ENCODE assay signal across 19 cellular contexts in the genomic region with DNA sequence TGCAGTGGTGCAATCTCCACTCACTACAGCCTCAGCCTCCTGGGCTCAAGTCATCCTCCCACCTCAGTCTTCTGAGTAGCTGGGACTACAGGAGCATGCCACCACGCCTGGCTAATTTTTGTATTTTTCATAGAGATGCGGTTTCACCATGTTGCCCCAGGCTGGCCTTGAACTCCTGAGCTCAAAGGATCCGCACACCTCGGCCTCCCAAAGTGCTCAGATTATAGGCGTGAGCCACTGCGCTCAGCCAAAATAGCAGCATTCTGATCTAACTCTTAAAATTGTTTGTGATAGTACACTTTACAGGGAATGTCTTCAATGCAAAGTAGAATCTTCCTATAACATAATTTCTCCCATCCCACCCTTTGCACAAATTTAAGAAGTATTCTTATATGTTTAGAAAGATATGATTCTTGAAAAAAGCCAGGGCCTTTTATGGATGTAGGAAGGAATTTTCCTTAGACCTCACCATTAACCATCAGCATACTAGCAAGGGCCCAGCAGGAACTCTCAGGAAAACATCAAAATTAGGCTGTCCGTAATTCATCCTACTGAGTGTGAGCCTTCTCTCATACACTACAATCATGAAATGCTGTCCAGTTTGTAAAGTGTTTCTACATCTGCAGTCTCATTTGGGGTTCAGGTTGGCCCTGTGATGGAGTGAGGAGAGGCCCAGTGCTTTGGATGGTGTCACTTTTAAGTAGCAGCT. TPM values are rescaled to one million over a fixed set of nuclear protein-coding genes. Genes with fewer than 3 reads are reported as not detected.
DNase-seq lines count a peak whose midpoint lies in the region; ATAC-seq, FAIRE-seq and TF ChIP-seq lines count a peak whose summit lies in the region.
"Had no signal": no experiment of that assay in that cellular context is flagged by ENCODE, and none has a peak within 500 bp of the region (broad histone marks: within the 10 kb centered on the region; RNA-seq: fewer than 3 reads in every experiment).

No MANE protein-coding gene starts in this region.

- H3K4me3 ChIP-seq in HepG2 (replicated peaks in 1 of 3; ENCODE audit: insufficient read depth in 1 of 3, low read depth in 2 of 3, low read length in 3 of 3) (no peak overlapping the region), right lobe of liver (no peak overlapping the region), endodermal cell (ENCODE audit: low read length) (no peak overlapping the region), mesenchymal stem cell (ENCODE audit: insufficient read depth in 1 of 2, low read depth in 1 of 2, low read length in 2 of 2) (no peak overlapping the region)
- H3K4me3 ChIP-seq: BLaER1, SK-N-MC had no signal

- CTCF ChIA-PET in HepG2 (lab: Yijun Ruan, JAX; ENCODE audit: low intra/inter-chr PET ratio, low total read pairs), result no interaction called here

- intact Hi-C loops in HepG2 (cut with micrococcal nuclease; ENCODE audit: unreplicated experiment), result no loop called here
- intact Hi-C loops in right lobe of liver (cut with DNase I), result no loop called here

- no peaks in the 10 kb centered on the region for H4K20me1 ChIP-seq in HepG2 (ENCODE audit: insufficient read depth, low read length)

- H3K9ac ChIP-seq in HepG2 (ENCODE audit: insufficient read depth, low read depth, low read length) (no peak overlapping the region), endodermal cell (ENCODE audit: extremely low read depth, low read length, poor library complexity, severe bottlenecking) (no peak overlapping the region), mesenchymal stem cell (ENCODE audit: low read length) (no peak overlapping the region)
- H3K9ac ChIP-seq: BLaER1 had no signal

- no peak overlapping the region for H3K4me3 Mint-ChIP-seq in endodermal cell
- H3K4me3 Mint-ChIP-seq: CD4-positive, alpha-beta T cell had no signal

- peaks cover 2% of the 10 kb centered on the region for H3K79me1 ChIP-seq in mesenchymal stem cell (replicated peaks; ENCODE audit: low read length, poor library complexity, severe bottlenecking)

- no peaks in the 10 kb centered on the region for H3K9me3 ChIP-seq in HepG2 (ENCODE audit: low read length)
- no peaks in the 10 kb centered on the region for H3K9me3 ChIP-seq in right lobe of liver
- H3K9me3 ChIP-seq in endodermal cell (ENCODE audit: control insufficient read depth, low read length), result no peaks in the 10 kb centered on the region
- no peaks in the 10 kb centered on the region for H3K9me3 ChIP-seq in mesenchymal stem cell (ENCODE audit: control insufficient read depth, low read length)
- H3K9me3 ChIP-seq: BLaER1 had no signal

- peak; percentile 18; the same call in 2 of the 3 replicates for ATAC-seq in HepG2
- no peak for ATAC-seq in right lobe of liver
- ATAC-seq in GM19463 (IDR thresholded peaks at IDR 0.05; ENCODE audit: unreplicated experiment), result no peak
- ATAC-seq: HCT116 had no signal

- H3K36me3 Mint-ChIP-seq in endodermal cell (ENCODE audit: low read depth), result no peaks in the 10 kb centered on the region

- no peak overlapping the region for H2BK5ac ChIP-seq in mesenchymal stem cell (ENCODE audit: low read depth, low read length, poor library complexity, severe bottlenecking)

- no peak overlapping the region for H2BK15ac ChIP-seq in mesenchymal stem cell (ENCODE audit: low read depth, poor library complexity, severe bottlenecking)

- no peak for TF ChIP-seq EP300 in HepG2 (IDR thresholded peaks at IDR 0.05; ENCODE audit: low read depth in 2 of 2, low read length in 2 of 2)
- TF ChIP-seq EP300 in HepG2 (CRISPR knock-in tag; IDR thresholded peaks at IDR 0.05; ENCODE audit: borderline replicate concordance), result no peak

- H3K4me1 ChIP-seq in HepG2 (ENCODE audit: insufficient read depth, low read length), result peaks cover 50% of the 10 kb centered on the region
- peaks cover 0 to 11% (median 1%) of the 10 kb centered on the region in 4 donors for H3K4me1 ChIP-seq in right lobe of liver
- no peaks in the 10 kb centered on the region for H3K4me1 ChIP-seq in endodermal cell (ENCODE audit: control insufficient read depth, insufficient read depth, low read length)
- H3K4me1 ChIP-seq in mesenchymal stem cell (ENCODE audit: control insufficient read depth, insufficient read depth, low read depth, low read length), result no peaks in the 10 kb centered on the region

- no peak overlapping the region for H3K14ac ChIP-seq in mesenchymal stem cell (ENCODE audit: low read length in 2 of 2)

- peak; percentile 34 for DNase-seq in HepG2 (ENCODE audit: low spot score)
- no peak for DNase-seq in right lobe of liver
- no peak for DNase-seq in endodermal cell
- DNase-seq in SIG-M5 treated with dmso at 0.1 percent for 504 hours (lab: John Stamatoyannopoulos, UW; ENCODE audit: unreplicated experiment), result no peak
- DNase-seq in mesenchymal stem cell, result no peak
- DNase-seq: ACHN; CD4-positive, alpha-beta T cell; COR-L47; DMS79; Kasumi-1; NCI-H1694 treated with DMSO at 0.1 percent for 48 hours; NCI-H446; Right ventricle myocardium superior; SW 1271 had no signal

- WGBS in HepG2 (ENCODE audit: low lambda C conversion rate), result 47% methylated on average over 7 of the region's 7 CpGs
- WGBS in right lobe of liver (ENCODE audit: insufficient coverage, low coverage, low lambda C conversion rate, missing lambda C conversion rate), result 92% methylated on average over 6 of the region's 7 CpGs
- WGBS in endodermal cell (ENCODE audit: insufficient coverage in 1 of 2, insufficient read length in 1 of 2), 2 experiments, result 91 to 94% methylated on average over 3 to 7 of the region's 7 CpGs
- WGBS in mesenchymal stem cell, result 92% methylated on average over 5 of the region's 7 CpGs

- H3K23ac ChIP-seq in mesenchymal stem cell (ENCODE audit: low read length in 2 of 2), result no peak overlapping the region

- no peak overlapping the region for H2AK5ac ChIP-seq in mesenchymal stem cell (ENCODE audit: low read length, severe bottlenecking)

- TF ChIP-seq POLR2A in HepG2 (IDR thresholded peaks at IDR 0.05; ENCODE audit: insufficient read depth in 1 of 2, low read depth in 2 of 2, low read length in 2 of 2), result no peak
- no peak for TF ChIP-seq POLR2A in right lobe of liver (IDR thresholded peaks at IDR 0.05)

- H3K4ac ChIP-seq in mesenchymal stem cell (ENCODE audit: low read depth in 1 of 2, low read length in 2 of 2), result no peak overlapping the region

- no peaks in the 10 kb centered on the region for H3K79me2 ChIP-seq in HepG2 (ENCODE audit: insufficient read depth, low read length)

- H3K18ac ChIP-seq in mesenchymal stem cell (ENCODE audit: low read depth in 1 of 2, low read length in 2 of 2), result no peak overlapping the region

- no peak overlapping the region for H2BK120ac ChIP-seq in mesenchymal stem cell (ENCODE audit: low read depth, low read length)

- H3K4me1 Mint-ChIP-seq in endodermal cell, result peaks cover 2% of the 10 kb centered on the region

- no peak overlapping the region for H4K91ac ChIP-seq in mesenchymal stem cell (ENCODE audit: low read length)

- H3K4me2 ChIP-seq in HepG2 (ENCODE audit: low read depth, low read length) (no peak overlapping the region), mesenchymal stem cell (ENCODE audit: low read length, poor library complexity, severe bottlenecking) (no peak overlapping the region)
- H3K4me2 ChIP-seq: BLaER1 had no signal

- H3K36me3 ChIP-seq in HepG2 (replicated peaks in 1 of 2; ENCODE audit: control insufficient read depth in 1 of 2, insufficient read depth in 2 of 2, low read length in 2 of 2) (no peaks in the 10 kb centered on the region), right lobe of liver (no peaks in the 10 kb centered on the region), endodermal cell (ENCODE audit: control insufficient read depth, insufficient read depth, low read length) (no peaks in the 10 kb centered on the region), mesenchymal stem cell (ENCODE audit: control insufficient read depth in 1 of 2, insufficient read depth in 2 of 2, low read depth in 1 of 2, low read length in 2 of 2) (no peaks in the 10 kb centered on the region)
- H3K36me3 ChIP-seq: BLaER1 had no signal

- H2AFZ ChIP-seq in HepG2 (ENCODE audit: low read length) (no peak overlapping the region), mesenchymal stem cell (ENCODE audit: low read depth, low read length) (no peak overlapping the region)

- no peak for FAIRE-seq in HepG2 (lab: Jason Lieb, UNC)

- H3K27me3 ChIP-seq in HepG2 (ENCODE audit: control insufficient read depth in 1 of 2, insufficient read depth in 2 of 2, low read length in 2 of 2) (no peaks in the 10 kb centered on the region), right lobe of liver (no peaks in the 10 kb centered on the region), endodermal cell (ENCODE audit: control insufficient read depth, insufficient read depth, low read length, poor library complexity, severe bottlenecking) (no peaks in the 10 kb centered on the region), mesenchymal stem cell (ENCODE audit: control insufficient read depth in 1 of 2, insufficient read depth in 1 of 2, low read length in 2 of 2) (no peaks in the 10 kb centered on the region)
- H3K27me3 ChIP-seq: BLaER1 had no signal

- no peak overlapping the region for H3K27ac Mint-ChIP-seq in endodermal cell
- H3K27ac Mint-ChIP-seq: CD4-positive, alpha-beta T cell had no signal

- H3K9me3 Mint-ChIP-seq in endodermal cell, result no peaks in the 10 kb centered on the region
- H3K9me3 Mint-ChIP-seq: CD4-positive, alpha-beta T cell had no signal

- no peak overlapping the region for H3K27ac ChIP-seq in HepG2 (ENCODE audit: extremely low read length, insufficient read depth, low read length)
- H3K27ac ChIP-seq in right lobe of liver, result no peak overlapping the region
- peak overlapping the region; percentile 12 for H3K27ac ChIP-seq in endodermal cell (ENCODE audit: low read depth, low read length)
- no peak overlapping the region for H3K27ac ChIP-seq in mesenchymal stem cell (ENCODE audit: low read length, poor library complexity, severe bottlenecking)
- H3K27ac ChIP-seq: 22Rv1, BLaER1, SK-N-MC had no signal

- H4K8ac ChIP-seq in mesenchymal stem cell (ENCODE audit: low read length), result no peak overlapping the region

- peak overlapping the region in 1 of 2 experiments; percentile 63 for H2BK12ac ChIP-seq in mesenchymal stem cell (ENCODE audit: low read length in 2 of 2)

- no peak for TF ChIP-seq RAD21 in HepG2 (CRISPR knock-in tag; IDR thresholded peaks at IDR 0.05)

- no peaks in the 10 kb centered on the region for H3K27me3 Mint-ChIP-seq in endodermal cell (ENCODE audit: insufficient read depth)
- H3K27me3 Mint-ChIP-seq: CD4-positive, alpha-beta T cell had no signal

- BruUV-seq in HepG2 (replicated peaks; lab: Mats Ljungman, UMichigan), result no TSS peak

- POLR2A ChIA-PET in HepG2 (lab: Yijun Ruan, JAX), result no interaction called here

- TF ChIP-seq CTCF in HepG2 (CRISPR knock-in tag; IDR thresholded peaks at IDR 0.05), result no peak
- no peak for TF ChIP-seq CTCF in right lobe of liver (IDR thresholded peaks at IDR 0.05)
- no peak for TF ChIP-seq CTCF in endodermal cell (conservative IDR thresholded peaks at IDR 0.05)

- in situ Hi-C loops in HepG2 (cut with HindIII; ENCODE audit: extremely low pct_ligation_motif_present, low pct_unique_long_range_greater_than_20kb), result no loop called here

RNA-seq across cellular contexts. Expression of a gene that starts 37.7 kb away (rescaled TPM):
- 0.18 TPM in 1 of 2 replicates, not detected in the other for total RNA-seq in HepG2 (2016; rRNA removed; fragmentation: Illumina TruSeq; extraction: Trizol)
- not detected in 2 replicates for total RNA-seq in HepG2 (2016; cell fraction: cytosol; rRNA removed; fragmentation: Illumina TruSeq; extraction: Trizol; ENCODE audit: low read depth)
- 0.13 and 0.52 TPM in 2 replicates for total RNA-seq in HepG2 (2016; cell fraction: insoluble cytoplasmic fraction; rRNA removed; fragmentation: Illumina TruSeq; extraction: Trizol)
- total RNA-seq in HepG2 (2016; cell fraction: membrane; rRNA removed; fragmentation: Illumina TruSeq; extraction: Trizol), result 0.09 TPM in 1 of 2 replicates, not detected in the other
- 0.25 and 0.37 TPM in 2 replicates for total RNA-seq in HepG2 (2016; cell fraction: nucleus; rRNA removed; fragmentation: Illumina TruSeq; extraction: Trizol)
- polyA plus RNA-seq in HepG2 (2011; rRNA removed), result 0.69 and 0.86 TPM in 2 replicates
- 0.40 and 0.47 TPM in 2 replicates for polyA plus RNA-seq in HepG2 (2011; cell fraction: cytosol; rRNA removed)
- polyA plus RNA-seq in HepG2 (2011; cell fraction: nucleus; rRNA removed), result 3.0 and 3.7 TPM in 2 replicates
- 0.32 and 0.51 TPM in 2 replicates for polyA plus RNA-seq in HepG2 (2012)
- polyA plus RNA-seq in HepG2 (2016; cell fraction: cytosol; fragmentation: Illumina TruSeq; extraction: Trizol; ENCODE audit: low read depth), result 0.19 TPM in 1 of 2 replicates, not detected in the other
- polyA plus RNA-seq in HepG2 (2016; cell fraction: insoluble cytoplasmic fraction; fragmentation: Illumina TruSeq; extraction: Trizol; ENCODE audit: low read depth), result 0.27 and 0.41 TPM in 2 replicates
- 0.09 and 0.16 TPM in 2 replicates for polyA plus RNA-seq in HepG2 (2016; cell fraction: membrane; fragmentation: Illumina TruSeq; extraction: Trizol; ENCODE audit: low read depth)
- polyA plus RNA-seq in HepG2 (2016; cell fraction: nucleus; fragmentation: Illumina TruSeq; extraction: Trizol; ENCODE audit: insufficient read depth, low read depth), result 0.94 TPM in 1 of 2 replicates, not detected in the other
- 0.89 and 1.8 TPM in 2 replicates for polyA minus RNA-seq in HepG2 (2011; rRNA and poly(A)+ RNA removed; ENCODE audit: low replicate concordance)
- polyA minus RNA-seq in HepG2 (2011; cell fraction: cytosol; rRNA and poly(A)+ RNA removed), result 0.40 and 1.1 TPM in 2 replicates
- 1.8 and 2.2 TPM in 2 replicates for polyA minus RNA-seq in HepG2 (2011; cell fraction: nucleus; rRNA and poly(A)+ RNA removed)
- not detected for total RNA-seq in right lobe of liver
- total RNA-seq in endodermal cell, result not detected
- 10.5 TPM for polyA plus RNA-seq in endodermal cell (2013, experiment 1 of 2)
- 14.9 TPM for polyA plus RNA-seq in endodermal cell (2013, experiment 2 of 2)
- 0.04 TPM for polyA plus RNA-seq in mesenchymal stem cell (2013, experiment 1 of 2)
- 0.08 TPM for polyA plus RNA-seq in mesenchymal stem cell (2013, experiment 2 of 2)
- total RNA-seq: CD4-positive, alpha-beta T cell; Right ventricle myocardium superior had no signal

RNA-seq across cellular contexts. Expression of a gene that starts 47.9 kb away (rescaled TPM):
- total RNA-seq in HepG2 (2016; rRNA removed; fragmentation: Illumina TruSeq; extraction: Trizol) (14.0 and 14.7 TPM in 2 replicates), right lobe of liver (1 to 10 TPM; 2.4 to 8.2 (median 4.6) TPM), endodermal cell (1 to 10 TPM; 6.0 to 6.5 TPM)
- total RNA-seq in HepG2 (2016; cell fraction: cytosol; rRNA removed; fragmentation: Illumina TruSeq; extraction: Trizol; ENCODE audit: low read depth), result 1.9 and 2.3 TPM in 2 replicates
- total RNA-seq in HepG2 (2016; cell fraction: insoluble cytoplasmic fraction; rRNA removed; fragmentation: Illumina TruSeq; extraction: Trizol), result 13.3 and 14.9 TPM in 2 replicates
- total RNA-seq in HepG2 (2016; cell fraction: membrane; rRNA removed; fragmentation: Illumina TruSeq; extraction: Trizol), result 5.6 and 5.7 TPM in 2 replicates
- 20.0 and 27.8 TPM in 2 replicates for total RNA-seq in HepG2 (2016; cell fraction: nucleus; rRNA removed; fragmentation: Illumina TruSeq; extraction: Trizol)
- 19.0 and 21.6 TPM in 2 replicates for polyA plus RNA-seq in HepG2 (2011; rRNA removed)
- 6.3 and 7.9 TPM in 2 replicates for polyA plus RNA-seq in HepG2 (2011; cell fraction: cytosol; rRNA removed)
- 37.6 and 40.5 TPM in 2 replicates for polyA plus RNA-seq in HepG2 (2011; cell fraction: nucleus; rRNA removed)
- 10.4 and 13.7 TPM in 2 replicates for polyA plus RNA-seq in HepG2 (2012)
- 1.4 and 2.0 TPM in 2 replicates for polyA plus RNA-seq in HepG2 (2016; cell fraction: cytosol; fragmentation: Illumina TruSeq; extraction: Trizol; ENCODE audit: low read depth)
- 12.8 and 14.8 TPM in 2 replicates for polyA plus RNA-seq in HepG2 (2016; cell fraction: insoluble cytoplasmic fraction; fragmentation: Illumina TruSeq; extraction: Trizol; ENCODE audit: low read depth)
- polyA plus RNA-seq in HepG2 (2016; cell fraction: membrane; fragmentation: Illumina TruSeq; extraction: Trizol; ENCODE audit: low read depth), result 3.1 and 4.1 TPM in 2 replicates
- 48.0 and 48.1 TPM in 2 replicates for polyA plus RNA-seq in HepG2 (2016; cell fraction: nucleus; fragmentation: Illumina TruSeq; extraction: Trizol; ENCODE audit: insufficient read depth, low read depth)
- polyA minus RNA-seq in HepG2 (2011; rRNA and poly(A)+ RNA removed; ENCODE audit: low replicate concordance), result 3.8 and 10.3 TPM in 2 replicates
- polyA minus RNA-seq in HepG2 (2011; cell fraction: cytosol; rRNA and poly(A)+ RNA removed), result 7.0 and 9.4 TPM in 2 replicates
- polyA minus RNA-seq in HepG2 (2011; cell fraction: nucleus; rRNA and poly(A)+ RNA removed), result 63.9 and 66.6 TPM in 2 replicates
- 10.5 TPM for polyA plus RNA-seq in endodermal cell (2013, experiment 1 of 2)
- polyA plus RNA-seq in endodermal cell (2013, experiment 2 of 2), result 9.0 TPM
- 3.9 TPM for polyA plus RNA-seq in mesenchymal stem cell (2013, experiment 1 of 2)
- 4.5 TPM for polyA plus RNA-seq in mesenchymal stem cell (2013, experiment 2 of 2)

RNA-seq across cellular contexts. Expression of a gene that starts 55.1 kb away (rescaled TPM):
- 0.15 TPM in 1 of 2 replicates, not detected in the other for total RNA-seq in HepG2 (2016; rRNA removed; fragmentation: Illumina TruSeq; extraction: Trizol)
- total RNA-seq in HepG2 (2016; cell fraction: cytosol; rRNA removed; fragmentation: Illumina TruSeq; extraction: Trizol; ENCODE audit: low read depth), result 0.09 TPM in 1 of 2 replicates, not detected in the other
- total RNA-seq in HepG2 (2016; cell fraction: insoluble cytoplasmic fraction; rRNA removed; fragmentation: Illumina TruSeq; extraction: Trizol), result 0.09 TPM in 1 of 2 replicates, not detected in the other
- total RNA-seq in HepG2 (2016; cell fraction: membrane; rRNA removed; fragmentation: Illumina TruSeq; extraction: Trizol), result 0.06 and 0.17 TPM in 2 replicates
- not detected in 2 replicates for total RNA-seq in HepG2 (2016; cell fraction: nucleus; rRNA removed; fragmentation: Illumina TruSeq; extraction: Trizol)
- 0.07 TPM in 2 replicates for polyA plus RNA-seq in HepG2 (2011; rRNA removed)
- 0.04 and 0.05 TPM in 2 replicates for polyA plus RNA-seq in HepG2 (2011; cell fraction: cytosol; rRNA removed)
- polyA plus RNA-seq in HepG2 (2011; cell fraction: nucleus; rRNA removed), result 0.29 and 0.59 TPM in 2 replicates
- polyA plus RNA-seq in HepG2 (2012), result 0.17 and 0.25 TPM in 2 replicates
- 0.07 and 0.12 TPM in 2 replicates for polyA plus RNA-seq in HepG2 (2016; cell fraction: cytosol; fragmentation: Illumina TruSeq; extraction: Trizol; ENCODE audit: low read depth)
- polyA plus RNA-seq in HepG2 (2016; cell fraction: insoluble cytoplasmic fraction; fragmentation: Illumina TruSeq; extraction: Trizol; ENCODE audit: low read depth), result 0.25 and 0.37 TPM in 2 replicates
- polyA plus RNA-seq in HepG2 (2016; cell fraction: membrane; fragmentation: Illumina TruSeq; extraction: Trizol; ENCODE audit: low read depth), result 0.21 and 0.24 TPM in 2 replicates
- polyA plus RNA-seq in HepG2 (2016; cell fraction: nucleus; fragmentation: Illumina TruSeq; extraction: Trizol; ENCODE audit: insufficient read depth, low read depth), result 0.36 and 0.59 TPM in 2 replicates
- 0.07 and 0.10 TPM in 2 replicates for polyA minus RNA-seq in HepG2 (2011; rRNA and poly(A)+ RNA removed; ENCODE audit: low replicate concordance)
- 0.20 and 0.44 TPM in 2 replicates for polyA minus RNA-seq in HepG2 (2011; cell fraction: cytosol; rRNA and poly(A)+ RNA removed)
- not detected in 2 replicates for polyA minus RNA-seq in HepG2 (2011; cell fraction: nucleus; rRNA and poly(A)+ RNA removed)
- not detected for total RNA-seq in right lobe of liver
- total RNA-seq in endodermal cell, result under 1 TPM in 1 of 2 donors, not detected in 1; 0.13 TPM
- polyA plus RNA-seq in endodermal cell (2013, experiment 1 of 2), result 8.9 TPM
- polyA plus RNA-seq in endodermal cell (2013, experiment 2 of 2), result 11.6 TPM
- polyA plus RNA-seq in mesenchymal stem cell (2013, experiment 1 of 2), result 0.01 TPM
- 0.01 TPM for polyA plus RNA-seq in mesenchymal stem cell (2013, experiment 2 of 2)
- total RNA-seq: CD4-positive, alpha-beta T cell; Right ventricle myocardium superior had no signal
